ENCODE assay signal across 8 cellular contexts in genomic region chr3:195907730-195908438, GRCh38. TPM values are rescaled to one million over a fixed set of nuclear protein-coding genes. Genes with fewer than 3 reads are reported as not detected.
A peak's percentile ranks its signal among the peaks of the same experiment; 100 is the strongest.
DNase-seq lines count a peak whose midpoint lies in the region; ATAC-seq and TF ChIP-seq lines count a peak whose summit lies in the region.

No MANE protein-coding gene starts in this region.

- H3K36me3 Mint-ChIP-seq in neural crest cell (ENCODE audit: low read depth) (no peaks in the 10 kb centered on the region), type B pancreatic cell (peaks cover 3% of the 10 kb centered on the region)

- H3K4me3 Mint-ChIP-seq in neural crest cell, result peak overlapping the region; percentile 92
- peak overlapping the region; percentile 89 for H3K4me3 Mint-ChIP-seq in type B pancreatic cell

- TF ChIP-seq CTCF in GM12864 (IDR thresholded peaks at IDR 0.05; ENCODE audit: low read depth, low read length, missing control alignments), result no peak
- TF ChIP-seq CTCF in neural crest cell (conservative IDR thresholded peaks at IDR 0.05), result no peak
- no peak for TF ChIP-seq CTCF in type B pancreatic cell (conservative IDR thresholded peaks at IDR 0.05)

- H3K27me3 Mint-ChIP-seq in neural crest cell (ENCODE audit: low read depth) (peaks cover 11% of the 10 kb centered on the region), type B pancreatic cell (peaks cover 24% of the 10 kb centered on the region)

- H3K9me3 Mint-ChIP-seq in neural crest cell, result no peaks in the 10 kb centered on the region
- no peaks in the 10 kb centered on the region for H3K9me3 Mint-ChIP-seq in type B pancreatic cell

- WGBS in esophagus, 2 donors, result 6 to 8% methylated on average over 21 to 23 of the region's 23 CpGs

- no peaks in the 10 kb centered on the region for H3K9me3 ChIP-seq in esophagus (ENCODE audit: control insufficient read depth in 2 of 2, insufficient read depth in 1 of 2, low read depth in 1 of 2, low read length in 1 of 2)

- no peak overlapping the region for H3K27ac Mint-ChIP-seq in neural crest cell (ENCODE audit: unreplicated experiment)
- H3K27ac Mint-ChIP-seq in type B pancreatic cell, result peak overlapping the region; percentile 83

- peak overlapping the region; percentile 93 to 94 for H3K27ac ChIP-seq in esophagus (ENCODE audit: low read depth in 2 of 2, low read length in 1 of 2)

- H3K27me3 ChIP-seq in esophagus (ENCODE audit: control insufficient read depth in 1 of 2, insufficient read depth in 2 of 2, low read length in 2 of 2), result no peaks in the 10 kb centered on the region

- peak; percentile 22 for ATAC-seq in HG02852 (IDR thresholded peaks at IDR 0.05; ENCODE audit: unreplicated experiment)

- H3K36me3 ChIP-seq in esophagus (ENCODE audit: control insufficient read depth in 2 of 2, insufficient read depth in 2 of 2, low read length in 1 of 2), result no peaks in the 10 kb centered on the region

- DNase-seq in GM12864 (ENCODE audit: low read depth) (no peak), NCI-H82 treated with DMSO at 0.1 percent for 48 hours (lab: John Stamatoyannopoulos, UW; ENCODE audit: unreplicated experiment) (peak; percentile 72), neural crest cell (ENCODE audit: low read depth, low spot score) (no peak), type B pancreatic cell (ENCODE audit: extremely low spot score, unreplicated experiment) (no peak), mesenteric fat pad (ENCODE audit: low spot score) (no peak)
- peak; percentile 48 for DNase-seq in activated CD8-positive, alpha-beta memory T cell treated with anti-CD3 and anti-CD28 coated beads, Interleukin-2, amount 50 U/mL, for 4 hours

- H3K4me1 ChIP-seq in esophagus (ENCODE audit: control insufficient read depth in 2 of 2, insufficient read depth in 2 of 2, low read length in 1 of 2), result peaks cover 8 to 17% of the 10 kb centered on the region in 2 donors

- peaks cover 28% of the 10 kb centered on the region for H3K4me1 Mint-ChIP-seq in neural crest cell
- H3K4me1 Mint-ChIP-seq in type B pancreatic cell (ENCODE audit: unreplicated experiment), result peaks cover 23% of the 10 kb centered on the region

- H3K4me3 ChIP-seq in GM12864 (ENCODE audit: low read depth, low read length) (peak overlapping the region; percentile 55), esophagus (ENCODE audit: low read depth in 1 of 2, low read length in 2 of 2) (peak overlapping the region; percentile 73 to 85)

RNA-seq across cellular contexts. Expression of gene TNK2, which starts 0.5 kb away (rescaled TPM):
- 10 to 100 TPM; 38.8 to 87.5 TPM for polyA plus RNA-seq in esophagus
- 46.3 and 54.9 TPM in 2 replicates for total RNA-seq in neural crest cell
- total RNA-seq in type B pancreatic cell (ENCODE audit: low replicate concordance), result 21.6 and 42.5 TPM in 2 replicates
- 40.5 TPM for total RNA-seq in mesenteric fat pad

Comparison
In these comparisons a context has a peak if more than half of its experiments do, and no peak if none do; other contexts are left out.
1. DNase-seq: peak in NCI-H82 treated with DMSO at 0.1 percent for 48 hours (single experiment) and activated CD8-positive, alpha-beta memory T cell treated with anti-CD3 and anti-CD28 coated beads, Interleukin-2, amount 50 U/mL, for 4 hours (single experiment); none in GM12864 (single experiment), neural crest cell (single experiment), type B pancreatic cell (single experiment) and mesenteric fat pad (single experiment).